Comparison of ENCODE assay signal across 16 cellular contexts in genomic region chr14:22517117-22517720, GRCh38.
DNase-seq lines count a peak whose midpoint lies in the region; ATAC-seq, FAIRE-seq and TF ChIP-seq lines count a peak whose summit lies in the region.
"Had no signal": no experiment of that assay in that cellular context is flagged by ENCODE, and none has a peak within 500 bp of the region (broad histone marks: within the 10 kb centered on the region; RNA-seq: fewer than 3 reads in every experiment).

No MANE protein-coding gene starts in this region.

- DNase-seq in SK-N-SH (peak; percentile 54), GM12892 (ENCODE audit: insufficient read length) (no peak), NCI-H1092 (lab: John Stamatoyannopoulos, UW) (no peak), HT-29 (ENCODE audit: low spot score) (no peak)
- no peak for DNase-seq in activated T-helper 1 cell treated with anti-CD3 and anti-CD28 coated beads, Interleukin-12 subunit alpha, Interleukin-12 subunit beta, Interleukin-2, Interleukin-4 antibody, amounts not matched to agents 30 ng/mL and 10 ng/mL and 1 ng/mL, durations not matched to agents 14 hours and 24 hours and 36 hours (ENCODE audit: low spot score)
- DNase-seq: activated CD4-positive, alpha-beta T cell treated with anti-CD3 and anti-CD28 coated beads for 4 hours; amniotic stem cell; cortex of kidney; hippocampal formation; left ventricle myocardium superior; NK-92 treated with Interleukin-12 subunit alpha and Interleukin-12 subunit beta, amount 100 ng/mL, for 24 hours; testis had no signal

- no peaks in the 10 kb centered on the region for H3K36me3 ChIP-seq in SK-N-SH (replicated peaks in 1 of 2; ENCODE audit: control insufficient read depth in 1 of 2, insufficient read depth in 2 of 2, low read length in 1 of 2)

- no peak overlapping the region for H2AFZ ChIP-seq in SK-N-SH (ENCODE audit: low read depth)

- peaks cover 89% of the 10 kb centered on the region for H3K4me1 Mint-ChIP-seq in activated T-helper 1 cell treated with anti-CD3 and anti-CD28 coated beads, Interleukin-12 subunit alpha, Interleukin-12 subunit beta, Interleukin-2, Interleukin-4 antibody, amounts not matched to agents 30 ng/mL and 10 ng/mL and 1 ng/mL, durations not matched to agents 14 hours and 24 hours and 36 hours (ENCODE audit: low read depth)
- peaks cover 82% of the 10 kb centered on the region for H3K4me1 Mint-ChIP-seq in nephron

- POLR2A ChIA-PET in SK-N-SH (lab: Yijun Ruan, JAX), result no interaction called here

- no peak overlapping the region for H3K4me2 ChIP-seq in SK-N-SH

- peak; percentile 88 for FAIRE-seq in GM12892 (lab: Jason Lieb, UNC)

- ATAC-seq in SK-N-SH treated with all-trans-retinoic acid at 6 μM for 48 hours (no peak), GM21367 (IDR thresholded peaks at IDR 0.05; ENCODE audit: unreplicated experiment) (no peak)
- ATAC-seq: HCT116, left ventricle myocardium superior had no signal

- H3K9me3 Mint-ChIP-seq in activated T-helper 1 cell treated with anti-CD3 and anti-CD28 coated beads, Interleukin-12 subunit alpha, Interleukin-12 subunit beta, Interleukin-2, Interleukin-4 antibody, amounts not matched to agents 30 ng/mL and 10 ng/mL and 1 ng/mL, durations not matched to agents 14 hours and 24 hours and 36 hours, result no peaks in the 10 kb centered on the region
- H3K9me3 Mint-ChIP-seq in nephron, result no peaks in the 10 kb centered on the region

- no peaks in the 10 kb centered on the region for H3K27me3 Mint-ChIP-seq in activated T-helper 1 cell treated with anti-CD3 and anti-CD28 coated beads, Interleukin-12 subunit alpha, Interleukin-12 subunit beta, Interleukin-2, Interleukin-4 antibody, amounts not matched to agents 30 ng/mL and 10 ng/mL and 1 ng/mL, durations not matched to agents 14 hours and 24 hours and 36 hours (ENCODE audit: insufficient read depth)
- H3K27me3 Mint-ChIP-seq in nephron (ENCODE audit: low read depth), result peaks cover 6% of the 10 kb centered on the region

- H3F3A ChIP-seq in SK-N-SH (replicated peaks; ENCODE audit: insufficient read depth), result no peaks in the 10 kb centered on the region

- H3K9me3 ChIP-seq in SK-N-SH, result no peaks in the 10 kb centered on the region
- H3K9me3 ChIP-seq: testis had no signal

- H3K36me3 Mint-ChIP-seq in activated T-helper 1 cell treated with anti-CD3 and anti-CD28 coated beads, Interleukin-12 subunit alpha, Interleukin-12 subunit beta, Interleukin-2, Interleukin-4 antibody, amounts not matched to agents 30 ng/mL and 10 ng/mL and 1 ng/mL, durations not matched to agents 14 hours and 24 hours and 36 hours (ENCODE audit: low read depth), result peaks cover 85% of the 10 kb centered on the region
- peaks cover 3% of the 10 kb centered on the region for H3K36me3 Mint-ChIP-seq in nephron (ENCODE audit: low read depth)

- no peak overlapping the region for H3K9ac ChIP-seq in SK-N-SH

- peaks cover 10 to 20% of the 10 kb centered on the region in 2 experiments; a peak in 2 of 4 replicates for H3K4me1 ChIP-seq in SK-N-SH (ENCODE audit: control insufficient read depth in 1 of 2, insufficient read depth in 2 of 2, low read depth in 1 of 2, low read length in 1 of 2)

- intact Hi-C loops in activated T-helper 1 cell treated with anti-CD3 and anti-CD28 coated beads, Interleukin-12 subunit alpha, Interleukin-12 subunit beta, Interleukin-2, Interleukin-4 antibody, amounts not matched to agents 30 ng/mL and 10 ng/mL and 1 ng/mL, durations not matched to agents 14 hours and 24 hours and 36 hours (cut with micrococcal nuclease), result no loop called here

- CTCF ChIA-PET in SK-N-SH (lab: Yijun Ruan, JAX), result interaction anchor here (1.6 kb wide), 1 partner anchor 40 kb away, joined by 5 read pairs; no protein-coding TSS in a partner anchor

- peaks cover 24% of the 10 kb centered on the region for H3K27me3 ChIP-seq in SK-N-SH (ENCODE audit: insufficient read depth)
- H3K27me3 ChIP-seq: testis had no signal

- no peak overlapping the region for H3K27ac ChIP-seq in SK-N-SH (ENCODE audit: low read depth in 2 of 2, low read length in 1 of 2)
- H3K27ac ChIP-seq: testis had no signal

- no peak overlapping the region for H3K4me3 ChIP-seq in SK-N-SH (ENCODE audit: low read depth in 2 of 2, low read length in 1 of 2)
- H3K4me3 ChIP-seq: testis had no signal

- H4K20me1 ChIP-seq in SK-N-SH (ENCODE audit: insufficient read depth), result no peaks in the 10 kb centered on the region

- H3K27ac Mint-ChIP-seq in activated T-helper 1 cell treated with anti-CD3 and anti-CD28 coated beads, Interleukin-12 subunit alpha, Interleukin-12 subunit beta, Interleukin-2, Interleukin-4 antibody, amounts not matched to agents 30 ng/mL and 10 ng/mL and 1 ng/mL, durations not matched to agents 14 hours and 24 hours and 36 hours, result peak overlapping the region; percentile 95
- peak overlapping the region; percentile 48 to 97 (median 92) for H3K27ac Mint-ChIP-seq in nephron

- no peaks in the 10 kb centered on the region for H3K9me2 ChIP-seq in SK-N-SH

- 28% methylated on average over 7 of the region's 7 CpGs for WGBS in SK-N-SH (ENCODE audit: low lambda C conversion rate)

- no peak for TF ChIP-seq CTCF in SK-N-SH (IDR thresholded peaks at IDR 0.05)
- TF ChIP-seq CTCF in nephron (IDR thresholded peaks at IDR 0.05; ENCODE audit: unreplicated experiment in 3 of 3), result no peak

- peak in 1 of 2 experiments; percentile 80; a peak in 2 of 4 replicates for TF ChIP-seq EP300 in SK-N-SH (IDR thresholded peaks at IDR 0.05; ENCODE audit: borderline replicate concordance in 1 of 2, low read depth in 1 of 2, low read length in 1 of 2)

- peak overlapping the region; percentile 84 for H3K4me3 Mint-ChIP-seq in activated T-helper 1 cell treated with anti-CD3 and anti-CD28 coated beads, Interleukin-12 subunit alpha, Interleukin-12 subunit beta, Interleukin-2, Interleukin-4 antibody, amounts not matched to agents 30 ng/mL and 10 ng/mL and 1 ng/mL, durations not matched to agents 14 hours and 24 hours and 36 hours
- H3K4me3 Mint-ChIP-seq in nephron, result no peak overlapping the region

- no peaks in the 10 kb centered on the region for H3K79me2 ChIP-seq in SK-N-SH (ENCODE audit: insufficient read depth)

- TF ChIP-seq POLR2A in GM12892 (IDR thresholded peaks at IDR 0.05; ENCODE audit: low read depth, low read length), result no peak

- TF ChIP-seq RAD21 in SK-N-SH (IDR thresholded peaks at IDR 0.05; ENCODE audit: low read length), result no peak

TF ChIP-seq in SK-N-SH, 30 proteins besides CTCF, POLR2A, EP300 and RAD21:
- TF ChIP-seq RCOR1 (IDR thresholded peaks at IDR 0.05; ENCODE audit: low read length) (peak; percentile 80; the same call in 1 of the 2 replicates), USF2 (IDR thresholded peaks at IDR 0.05; ENCODE audit: borderline replicate concordance, low read depth, low read length) (no peak), CHD2 (IDR thresholded peaks at IDR 0.05; ENCODE audit: low read length, partially characterized antibody) (peak; percentile 45), MXI1 (IDR thresholded peaks at IDR 0.05; ENCODE audit: low read depth, low read length) (no peak), FOSL2 (IDR thresholded peaks at IDR 0.05; ENCODE audit: borderline replicate concordance, low read depth) (no peak), TEAD4 (IDR thresholded peaks at IDR 0.05; ENCODE audit: borderline replicate concordance, insufficient read depth) (no peak), NRF1 (IDR thresholded peaks at IDR 0.05; ENCODE audit: low read depth, low read length) (no peak), GATA2 (CRISPR knock-in tag; IDR thresholded peaks at IDR 0.05) (peak; percentile 62)

TF ChIP-seq in SK-N-SH treated with all-trans-retinoic acid at 6 μM for 48 hours, 23 proteins besides CTCF, POLR2A, EP300 and RAD21:
- TF ChIP-seq TSHZ2 (CRISPR knock-in tag; IDR thresholded peaks at IDR 0.05), result no peak
- no peak for TF ChIP-seq SNAI2 (CRISPR knock-in tag; IDR thresholded peaks at IDR 0.05)
- TF ChIP-seq ISL1 (CRISPR knock-in tag; IDR thresholded peaks at IDR 0.05), result no peak
- TF ChIP-seq CSDC2 (CRISPR knock-in tag; IDR thresholded peaks at IDR 0.05), result no peak
- TF ChIP-seq ZFP30 (CRISPR knock-in tag; IDR thresholded peaks at IDR 0.05), result no peak
- TF ChIP-seq GLIS3 (CRISPR knock-in tag; IDR thresholded peaks at IDR 0.05), result no peak
- TF ChIP-seq ZC3H10 (CRISPR knock-in tag; IDR thresholded peaks at IDR 0.05), result no peak
- no peak for TF ChIP-seq CREB5 (CRISPR knock-in tag; IDR thresholded peaks at IDR 0.05; ENCODE audit: low read depth)
